In genomic region chr5:154228696-154229095, GRCh38 we compare ENCODE assay signal across 1 cellular context.
A peak's percentile ranks its signal among the peaks of the same experiment; 100 is the strongest.
TF ChIP-seq lines count a peak whose summit lies in the region.

No MANE protein-coding gene starts in this region.

TF ChIP-seq in GM12878, 131 proteins besides CTCF, POLR2A, EP300 and RAD21 (continued from another document and continues in another):
- TF ChIP-seq PKNOX1 (IDR thresholded peaks at IDR 0.05) (no peak), RELA (IDR thresholded peaks at IDR 0.05; ENCODE audit: borderline replicate concordance, partially characterized antibody) (no peak), RAD51 (IDR thresholded peaks at IDR 0.05) (no peak), NR2C2 (IDR thresholded peaks at IDR 0.05; ENCODE audit: borderline replicate concordance, control insufficient read depth, insufficient read length, low read depth) (no peak), ZNF622 (IDR thresholded peaks at IDR 0.05) (no peak), GATAD2B (conservative IDR thresholded peaks at IDR 0.05; ENCODE audit: low read depth) (no peak), ZBTB11 (CRISPR knock-in tag; IDR thresholded peaks at IDR 0.05) (no peak), NFIC (IDR thresholded peaks at IDR 0.05; ENCODE audit: low read depth, low read length) (peak; percentile 52), ZNF687 (IDR thresholded peaks at IDR 0.05) (no peak), SP1 (IDR thresholded peaks at IDR 0.05; ENCODE audit: low read depth, low read length) (no peak), BCLAF1 (IDR thresholded peaks at IDR 0.05) (no peak), SKIL (IDR thresholded peaks at IDR 0.05; ENCODE audit: low read depth, poor library complexity, severe bottlenecking) (no peak), STAT1 (conservative IDR thresholded peaks at IDR 0.05) (no peak), EED (IDR thresholded peaks at IDR 0.05; ENCODE audit: low read depth) (no peak; the same call in 1 of the 2 replicates), PAX8 (IDR thresholded peaks at IDR 0.05) (no peak), SMARCA5 (IDR thresholded peaks at IDR 0.05) (no peak), RB1 (IDR thresholded peaks at IDR 0.05; ENCODE audit: borderline replicate concordance) (no peak), CBFB (IDR thresholded peaks at IDR 0.05; ENCODE audit: low read depth) (no peak), IKZF2 (IDR thresholded peaks at IDR 0.05) (peak; percentile 81 to 83), FOS (IDR thresholded peaks at IDR 0.05; ENCODE audit: borderline replicate concordance, extremely low read depth, insufficient read length) (no peak), YY1 (IDR thresholded peaks at IDR 0.05; ENCODE audit: low read depth, low read length) (peak; percentile 70), STAT3 (IDR thresholded peaks at IDR 0.05; ENCODE audit: low read depth, low read length) (no peak), ZBTB40 (IDR thresholded peaks at IDR 0.05; ENCODE audit: borderline replicate concordance) (no peak), DPF2 (IDR thresholded peaks at IDR 0.05) (peak; percentile 74), IRF4 (IDR thresholded peaks at IDR 0.05; ENCODE audit: low read depth, low read length) (peak; percentile 76; the same call in 1 of the 2 replicates), RCOR1 (conservative IDR thresholded peaks at IDR 0.05; ENCODE audit: low read depth, low read length) (no peak), ASH2L (IDR thresholded peaks at IDR 0.05; ENCODE audit: borderline replicate concordance, low read depth) (no peak), BACH1 (IDR thresholded peaks at IDR 0.05; ENCODE audit: borderline replicate concordance) (0 out of 2 replicates have a peak, but pooled peaks have one; percentile 17), E2F8 (IDR thresholded peaks at IDR 0.05; ENCODE audit: low read depth, partially characterized antibody) (no peak), ATF2 (IDR thresholded peaks at IDR 0.05; ENCODE audit: low read length) (peak; percentile 66; the same call in 1 of the 2 replicates), USF1 (IDR thresholded peaks at IDR 0.05; ENCODE audit: borderline replicate concordance, extremely low read length, insufficient read depth, low read depth, low read length) (no peak), JUNB (IDR thresholded peaks at IDR 0.05) (no peak), ZNF207 (IDR thresholded peaks at IDR 0.05; ENCODE audit: borderline replicate concordance) (no peak), NR2F1 (conservative IDR thresholded peaks at IDR 0.05) (no peak), BCL11A (IDR thresholded peaks at IDR 0.05; ENCODE audit: low read depth, low read length) (no peak; the same call in 1 of the 2 replicates)
